ENCODE assay signal across 1 cellular context in the genomic region with DNA sequence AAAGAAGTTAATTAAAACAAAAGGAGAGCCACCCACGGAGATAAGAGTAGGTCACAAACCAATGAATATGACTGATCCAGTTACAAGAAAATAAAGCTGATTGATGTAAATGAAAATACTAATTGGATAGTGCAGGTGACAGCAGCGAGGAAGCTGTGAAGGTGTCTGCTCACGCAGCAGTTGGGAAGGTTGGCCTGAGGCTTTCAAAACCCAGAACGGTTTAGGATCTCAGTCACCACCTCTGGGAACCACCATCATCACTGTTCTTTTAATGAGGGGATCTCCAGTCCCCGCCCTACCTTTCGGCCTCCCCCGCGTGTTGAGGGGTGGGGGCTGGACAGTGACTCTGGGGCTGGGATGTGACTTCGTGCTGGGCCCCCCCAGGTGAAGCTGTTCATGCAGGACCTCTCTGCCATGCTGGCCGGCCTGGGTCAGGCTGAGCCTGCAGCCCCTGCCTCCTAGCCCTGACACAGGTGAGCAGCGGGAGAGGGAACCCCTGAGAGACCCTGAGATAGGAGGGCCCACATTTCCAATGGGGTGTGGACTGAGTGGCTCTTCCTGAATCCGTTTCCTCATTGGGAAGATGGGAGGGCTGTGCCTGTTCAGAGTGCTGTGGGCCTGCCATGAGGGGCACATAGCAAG.
TF ChIP-seq lines count a peak whose summit lies in the region.

No MANE protein-coding gene starts in this region.

TF ChIP-seq in GM12878, 131 proteins besides CTCF, POLR2A, EP300 and RAD21 (continued from another document):
- TF ChIP-seq, protein P1, sequence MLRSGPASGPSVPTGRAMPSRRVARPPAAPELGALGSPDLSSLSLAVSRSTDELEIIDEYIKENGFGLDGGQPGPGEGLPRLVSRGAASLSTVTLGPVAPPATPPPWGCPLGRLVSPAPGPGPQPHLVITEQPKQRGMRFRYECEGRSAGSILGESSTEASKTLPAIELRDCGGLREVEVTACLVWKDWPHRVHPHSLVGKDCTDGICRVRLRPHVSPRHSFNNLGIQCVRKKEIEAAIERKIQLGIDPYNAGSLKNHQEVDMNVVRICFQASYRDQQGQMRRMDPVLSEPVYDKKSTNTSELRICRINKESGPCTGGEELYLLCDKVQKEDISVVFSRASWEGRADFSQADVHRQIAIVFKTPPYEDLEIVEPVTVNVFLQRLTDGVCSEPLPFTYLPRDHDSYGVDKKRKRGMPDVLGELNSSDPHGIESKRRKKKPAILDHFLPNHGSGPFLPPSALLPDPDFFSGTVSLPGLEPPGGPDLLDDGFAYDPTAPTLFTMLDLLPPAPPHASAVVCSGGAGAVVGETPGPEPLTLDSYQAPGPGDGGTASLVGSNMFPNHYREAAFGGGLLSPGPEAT (IDR thresholded peaks at IDR 0.05; ENCODE audit: low read depth): 0 out of 2 replicates have a peak, but pooled peaks have one; percentile 35
TF ChIP-seq in GM12878: peak in this region for 8.
